ENCODE assay signal across 19 cellular contexts in the genomic region with DNA sequence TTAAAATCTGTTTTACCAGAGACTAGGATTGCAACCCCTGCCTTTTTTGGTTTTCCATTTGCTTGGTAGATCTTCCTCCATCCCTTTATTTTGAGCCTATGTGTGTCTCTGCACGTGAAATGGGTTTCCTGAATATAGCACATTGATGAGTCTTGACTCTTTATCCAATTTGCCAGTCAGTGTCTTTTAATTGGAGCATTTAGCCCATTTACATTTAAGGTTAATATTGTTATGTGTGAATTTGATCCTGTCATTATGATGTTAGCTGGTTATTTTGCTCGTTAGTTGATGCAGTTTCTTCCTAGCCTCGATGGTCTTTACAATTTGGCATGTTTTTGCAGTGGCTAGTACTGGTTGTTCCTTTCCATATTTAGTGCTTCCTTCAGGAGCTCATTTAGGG. TPM values are rescaled to one million over a fixed set of nuclear protein-coding genes. Genes with fewer than 3 reads are reported as not detected.
"Had no signal": no experiment of that assay in that cellular context is flagged by ENCODE, and none has a peak within 500 bp of the region (broad histone marks: within the 10 kb centered on the region; RNA-seq: fewer than 3 reads in every experiment).

No MANE protein-coding gene starts in this region.

RNA-seq across cellular contexts. Expression of gene CYP3A4, which starts 17.4 kb away (rescaled TPM):
- total RNA-seq: activated naive CD4-positive, alpha-beta T cell treated with anti-CD3 and anti-CD28 coated beads for 36 hours; activated naive CD8-positive, alpha-beta T cell treated with anti-CD3 and anti-CD28 coated beads for 36 hours; activated naive CD8-positive, alpha-beta T cell treated with anti-CD3 and anti-CD28 coated beads, Interleukin-2, amount 10 ng/mL, durations not matched to agents 7 days and 5 days; activated T-cell treated with anti-CD3 and anti-CD28 coated beads, Interleukin-2, amount 50 U/mL, for 72 hours; activated T-helper 1 cell treated with anti-CD3 and anti-CD28 coated beads, Interleukin-12 subunit alpha, Interleukin-12 subunit beta, Interleukin-2, Interleukin-4 antibody, amounts not matched to agents 30 ng/mL and 10 ng/mL and 1 ng/mL, durations not matched to agents 14 hours and 24 hours and 36 hours; activated T-helper 17 cell treated with anti-CD3 and anti-CD28 coated beads, Interleukin-2, amount 50 U/mL, for 72 hours; activated T-helper 2 cell treated with anti-CD3 and anti-CD28 coated beads, Interferon-gamma antibody, Interleukin-2, Interleukin-4, amounts not matched to agents 10 μg/mL and 5 μg/mL and 100 μg/mL, durations not matched to agents 14 hours and 24 hours and 36 hours; aorta; ascending aorta; astrocyte; bronchial epithelial cell; cardiac muscle cell; cardiac septum; cerebellum; chondrocyte had no signal
- polyA plus RNA-seq: cardiac muscle cell had no signal

RNA-seq across cellular contexts. Expression of gene CYP3A43, which starts 26.4 kb away (rescaled TPM):
- total RNA-seq: activated naive CD4-positive, alpha-beta T cell treated with anti-CD3 and anti-CD28 coated beads for 36 hours; activated naive CD4-positive, alpha-beta T cell treated with anti-CD3 and anti-CD28 coated beads, Interleukin-2, amount 50 U/mL, for 72 hours; activated naive CD8-positive, alpha-beta T cell treated with anti-CD3 and anti-CD28 coated beads for 36 hours; activated naive CD8-positive, alpha-beta T cell treated with anti-CD3 and anti-CD28 coated beads, Interleukin-2, amount 10 ng/mL, durations not matched to agents 7 days and 5 days; activated T-cell treated with anti-CD3 and anti-CD28 coated beads, Interleukin-2, amount 50 U/mL, for 4 hours; activated T-helper 1 cell treated with anti-CD3 and anti-CD28 coated beads, Interleukin-12 subunit alpha, Interleukin-12 subunit beta, Interleukin-2, Interleukin-4 antibody, amounts not matched to agents 30 ng/mL and 10 ng/mL and 1 ng/mL, durations not matched to agents 14 hours and 24 hours and 36 hours; activated T-helper 2 cell treated with anti-CD3 and anti-CD28 coated beads, Interferon-gamma antibody, Interleukin-2, Interleukin-4, amounts not matched to agents 10 μg/mL and 5 μg/mL and 100 μg/mL, durations not matched to agents 14 hours and 24 hours and 36 hours; adrenal gland; ascending aorta; astrocyte; breast epithelium; bronchial epithelial cell; cardiac muscle cell; cardiac septum; cerebellum; chondrocyte had no signal
- polyA plus RNA-seq: adrenal gland, aorta had no signal
